ENCODE assay signal across 11 cellular contexts in genomic region chr13:110113284-110113764, GRCh38.
DNase-seq lines count a peak whose midpoint lies in the region; ATAC-seq, FAIRE-seq and TF ChIP-seq lines count a peak whose summit lies in the region.
"Had no signal": no experiment of that assay in that cellular context is flagged by ENCODE, and none has a peak within 500 bp of the region (broad histone marks: within the 10 kb centered on the region; RNA-seq: fewer than 3 reads in every experiment).

No MANE protein-coding gene starts in this region.

- H3K27me3 ChIP-seq in transverse colon = peaks cover 20% of the 10 kb centered on the region

- peak overlapping the region; percentile 14; the same call in 1 of the 3 replicates for H3K4me2 ChIP-seq in A549

- TF ChIP-seq EP300 in A549 (IDR thresholded peaks at IDR 0.05) = no peak
- no peak for TF ChIP-seq EP300 in transverse colon (IDR thresholded peaks at IDR 0.05; ENCODE audit: low read depth)

- TF ChIP-seq POLR2A in A549 (IDR thresholded peaks at IDR 0.05; ENCODE audit: low read length) (no peak), transverse colon (IDR thresholded peaks at IDR 0.05) (no peak)

- H3K27ac ChIP-seq in A549 = peak overlapping the region; percentile 46 to 52; a peak in 4 of 6 replicates
- H3K27ac ChIP-seq in transverse colon = no peak overlapping the region

- POLR2A ChIA-PET in A549 (lab: Yijun Ruan, JAX) = no interaction called here

- 58% methylated on average over 2 of the region's 2 CpGs for WGBS in A549 (ENCODE audit: missing lambda C conversion rate)
- WGBS in transverse colon (ENCODE audit: low coverage in 1 of 2), 2 donors = 62% methylated on average over 2 of the region's 2 CpGs; no CpG with 5 or more reads in 1 of the 2 donors

- TF ChIP-seq RAD21 in A549 (conservative IDR thresholded peaks at IDR 0.05 in 1 of 2, IDR thresholded peaks at IDR 0.05 in 1 of 2) = no peak

- in situ Hi-C loops in transverse colon (cut with MboI; ENCODE audit: low pct_ligation_motif_present in 1 of 4, low pct_unique_long_range_greater_than_20kb in 1 of 4, low sequenced_read_pairs in 3 of 4) = loop anchor here (10.0 to 25.0 kb wide), 7 partner anchors 326 to 1151 kb away; partner anchors contain the start of gene IRS2 (in 2 of the 4)

- peak in 1 of 2 experiments; percentile 10; a peak in 2 of 6 replicates for ATAC-seq in A549
- ATAC-seq in GM21515 (IDR thresholded peaks at IDR 0.05; ENCODE audit: unreplicated experiment) = no peak

- no peaks in the 10 kb centered on the region for H3K36me3 ChIP-seq in transverse colon

- DNase-seq in A549 (ENCODE audit: low read depth in 1 of 2, low spot score in 1 of 2) (peak in 1 of 2 experiments; percentile 24), HCEC 1CT (peak; percentile 76), SIG-M5 treated with dmso at 0.1 percent for 504 hours (lab: John Stamatoyannopoulos, UW; ENCODE audit: unreplicated experiment) (peak; percentile 98), fibroblast of mammary gland (ENCODE audit: low read depth) (peak; percentile 77), transverse colon (no peak), HuH-7.5 (ENCODE audit: low spot score) (no peak), GM19239 (ENCODE audit: insufficient read length, low spot score) (no peak)
- DNase-seq: activated effector memory CD4-positive, alpha-beta T cell treated with Interleukin-2 at 50 U/mL for 16 hours; glutamatergic neuron; NCI-H187 treated with DMSO at 0.1 percent for 48 hours had no signal

- intact Hi-C loops in transverse colon (cut with DNase I; ENCODE audit: low total_unique reads) = no loop called here

- CTCF ChIA-PET in A549 (lab: Yijun Ruan, JAX) = interaction anchor here (0.6 to 4.0 kb wide), 7 partner anchors 11 to 1308 kb away, joined by 3 to 18 read pairs (median 4); no protein-coding TSS in a partner anchor

- H3K9me3 ChIP-seq in A549 = no peaks in the 10 kb centered on the region
- H3K9me3 ChIP-seq in transverse colon = no peaks in the 10 kb centered on the region

- no peak overlapping the region for H3K4me3 ChIP-seq in A549
- no peak overlapping the region for H3K4me3 ChIP-seq in fibroblast of mammary gland (ENCODE audit: control insufficient read depth, low read depth, low read length)
- H3K4me3 ChIP-seq in transverse colon = no peak overlapping the region

- no peak for FAIRE-seq in A549 (lab: Jason Lieb, UNC)
- FAIRE-seq in GM19239 (lab: Jason Lieb, UNC) = no peak

- no peak for TF ChIP-seq CTCF in A549 (IDR thresholded peaks at IDR 0.05)
- no peak for TF ChIP-seq CTCF in fibroblast of mammary gland (conservative IDR thresholded peaks at IDR 0.05; ENCODE audit: control insufficient read depth, insufficient read depth, low read depth, low read length)
- no peak for TF ChIP-seq CTCF in transverse colon (IDR thresholded peaks at IDR 0.05)

- H3K4me1 ChIP-seq in A549 = peaks cover 47% of the 10 kb centered on the region
- H3K4me1 ChIP-seq in transverse colon = peaks cover 0 to 14% (median 5%) of the 10 kb centered on the region in 4 donors

TF ChIP-seq in A549, 52 proteins besides CTCF, POLR2A, EP300 and RAD21:
- TF ChIP-seq, protein P1, sequence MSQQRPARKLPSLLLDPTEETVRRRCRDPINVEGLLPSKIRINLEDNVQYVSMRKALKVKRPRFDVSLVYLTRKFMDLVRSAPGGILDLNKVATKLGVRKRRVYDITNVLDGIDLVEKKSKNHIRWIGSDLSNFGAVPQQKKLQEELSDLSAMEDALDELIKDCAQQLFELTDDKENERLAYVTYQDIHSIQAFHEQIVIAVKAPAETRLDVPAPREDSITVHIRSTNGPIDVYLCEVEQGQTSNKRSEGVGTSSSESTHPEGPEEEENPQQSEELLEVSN (IDR thresholded peaks at IDR 0.05; ENCODE audit: borderline replicate concordance, low read depth) = no peak

Comparison
In these comparisons a context has a peak if more than half of its experiments do, and no peak if none do; other contexts are left out.
1. DNase-seq: peak in HCEC 1CT (single experiment), SIG-M5 treated with dmso at 0.1 percent for 504 hours (single experiment) and fibroblast of mammary gland (single experiment); none in transverse colon (single experiment), HuH-7.5 (single experiment) and GM19239 (single experiment).
2. H3K27ac ChIP-seq: peak in A549 (2 of 2); none in transverse colon (0 of 4).